Comparison of ENCODE assay signal across 1 cellular context in genomic region chr4:24273148-24273547, GRCh38.
TF ChIP-seq lines count a peak whose summit lies in the region.

No MANE protein-coding gene starts in this region.

TF ChIP-seq in GM23338, 12 proteins besides CTCF, POLR2A, EP300 and RAD21 (continued from another document):
- TF ChIP-seq ZNF462 (CRISPR knock-in tag; IDR thresholded peaks at IDR 0.05): no peak
- no peak for TF ChIP-seq JUNB (IDR thresholded peaks at IDR 0.05; ENCODE audit: unreplicated experiment)
- TF ChIP-seq EZH2phosphoT487 (IDR thresholded peaks at IDR 0.05; ENCODE audit: unreplicated experiment): no peak
